In genomic region chr17:55784666-55785065, GRCh38 we compare ENCODE assay signal across 18 cellular contexts.
"Had no signal": no experiment of that assay in that cellular context is flagged by ENCODE, and none has a peak within 500 bp of the region (broad histone marks: within the 10 kb centered on the region; RNA-seq: fewer than 3 reads in every experiment).

No MANE protein-coding gene starts in this region.

- H3K27ac ChIP-seq: epithelial cell of prostate, sigmoid colon had no signal

- FAIRE-seq: keratinocyte had no signal

- ATAC-seq: activated T-cell treated with anti-CD3 and anti-CD28 coated beads, Interleukin-2, amount 50 U/mL, for 72 hours; naive thymus-derived CD8-positive, alpha-beta T cell; T-helper 17 cell had no signal

- H3K36me3 ChIP-seq: sigmoid colon, spleen, upper lobe of left lung had no signal

- H3K9me3 ChIP-seq: sigmoid colon, spleen, upper lobe of left lung had no signal

- H3K4me3 ChIP-seq: sigmoid colon, spleen, upper lobe of left lung had no signal

- H3K27me3 ChIP-seq: sigmoid colon, spleen, upper lobe of left lung had no signal

- DNase-seq: activated CD4-positive, alpha-beta memory T cell treated with anti-CD3 and anti-CD28 coated beads, Interleukin-2, amount 10 ng/mL, durations not matched to agents 7 days and 5 days; activated CD4-positive, alpha-beta T cell treated with anti-CD3 and anti-CD28 coated beads for 48 hours; activated effector memory CD4-positive, alpha-beta T cell treated with Interleukin-2 at 50 U/mL for 16 hours; activated naive CD4-positive, alpha-beta T cell treated with anti-CD3 and anti-CD28 coated beads for 36 hours; activated naive CD8-positive, alpha-beta T cell treated with anti-CD3 and anti-CD28 coated beads, Interleukin-2, amount 10 ng/mL, durations not matched to agents 7 days and 5 days; activated T-cell treated with anti-CD3 and anti-CD28 coated beads, Interleukin-2, amount 50 U/mL, for 72 hours; amniotic stem cell; cortex of kidney; naive thymus-derived CD8-positive, alpha-beta T cell; retina; spleen; stimulated activated CD4-positive, alpha-beta T cell treated with anti-CD3 and anti-CD28 coated beads, Interleukin-4, amount 100 ng/mL, for 1 hour; stimulated activated naive CD4-positive, alpha-beta T cell treated with Interleukin-2 at 50 U/mL for 16 hours; T-helper 17 cell had no signal
